ENCODE assay signal across 1 cellular context in the genomic region with DNA sequence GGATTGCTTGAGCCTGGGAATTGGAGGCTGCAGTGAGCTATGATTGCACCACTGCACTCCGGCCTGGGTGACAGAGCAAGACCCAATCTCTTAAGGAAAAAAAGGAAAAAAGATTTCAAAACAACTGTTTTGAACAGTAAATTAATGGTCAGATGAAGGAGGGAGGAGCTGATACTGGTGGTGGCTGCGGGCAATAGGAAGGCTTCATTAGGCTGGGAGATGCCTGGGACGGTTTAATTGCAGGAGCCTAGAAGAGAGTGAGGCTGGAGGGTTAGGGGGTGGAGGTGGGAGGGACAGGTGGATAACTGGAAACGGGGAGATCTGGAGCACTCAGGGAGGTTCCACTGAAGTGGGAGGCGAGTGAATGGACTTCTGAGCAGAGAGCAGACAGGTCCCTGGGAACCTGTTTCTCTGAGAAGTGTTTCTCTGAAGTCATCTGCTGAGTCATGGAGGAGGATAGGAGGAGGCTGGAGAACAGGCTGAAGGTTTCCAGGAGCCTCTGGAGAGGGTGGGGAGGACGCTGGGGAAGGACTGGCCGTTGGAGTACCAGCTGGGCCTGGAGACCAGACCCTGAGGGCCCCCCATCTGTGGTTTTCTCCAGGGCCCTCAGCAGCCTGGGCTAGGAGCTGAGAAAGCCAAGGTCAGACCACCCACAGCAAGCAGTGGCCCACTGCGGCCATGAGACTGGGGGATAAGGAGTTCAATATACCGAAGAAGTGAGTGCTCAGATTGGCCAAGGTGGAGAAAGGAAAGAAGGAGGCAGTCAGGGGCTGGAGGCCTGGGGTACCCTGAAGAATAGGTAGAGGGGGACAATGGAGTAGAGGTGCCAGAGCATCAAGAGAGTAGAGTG.
A peak's percentile ranks its signal among the peaks of the same experiment; 100 is the strongest.
TF ChIP-seq lines count a peak whose summit lies in the region.

No MANE protein-coding gene starts in this region.

TF ChIP-seq in HEK293, 187 proteins besides CTCF, POLR2A, EP300 and RAD21 (continued from another document):
- TF ChIP-seq, protein P1, sequence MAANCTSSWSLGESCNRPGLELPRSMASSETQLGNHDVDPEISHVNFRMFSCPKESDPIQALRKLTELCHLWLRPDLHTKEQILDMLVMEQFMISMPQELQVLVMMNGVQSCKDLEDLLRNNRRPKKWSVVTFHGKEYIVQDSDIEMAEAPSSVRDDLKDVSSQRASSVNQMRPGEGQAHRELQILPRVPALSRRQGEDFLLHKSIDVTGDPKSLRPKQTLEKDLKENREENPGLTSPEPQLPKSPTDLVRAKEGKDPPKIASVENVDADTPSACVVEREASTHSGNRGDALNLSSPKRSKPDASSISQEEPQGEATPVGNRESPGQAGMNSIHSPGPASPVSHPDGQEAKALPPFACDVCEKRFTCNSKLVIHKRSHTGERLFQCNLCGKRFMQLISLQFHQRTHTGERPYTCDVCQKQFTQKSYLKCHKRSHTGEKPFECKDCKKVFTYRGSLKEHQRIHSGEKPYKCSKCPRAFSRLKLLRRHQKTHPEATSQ (tag by site-specific recombination; IDR thresholded peaks at IDR 0.05), result no peak
- TF ChIP-seq, protein P2, sequence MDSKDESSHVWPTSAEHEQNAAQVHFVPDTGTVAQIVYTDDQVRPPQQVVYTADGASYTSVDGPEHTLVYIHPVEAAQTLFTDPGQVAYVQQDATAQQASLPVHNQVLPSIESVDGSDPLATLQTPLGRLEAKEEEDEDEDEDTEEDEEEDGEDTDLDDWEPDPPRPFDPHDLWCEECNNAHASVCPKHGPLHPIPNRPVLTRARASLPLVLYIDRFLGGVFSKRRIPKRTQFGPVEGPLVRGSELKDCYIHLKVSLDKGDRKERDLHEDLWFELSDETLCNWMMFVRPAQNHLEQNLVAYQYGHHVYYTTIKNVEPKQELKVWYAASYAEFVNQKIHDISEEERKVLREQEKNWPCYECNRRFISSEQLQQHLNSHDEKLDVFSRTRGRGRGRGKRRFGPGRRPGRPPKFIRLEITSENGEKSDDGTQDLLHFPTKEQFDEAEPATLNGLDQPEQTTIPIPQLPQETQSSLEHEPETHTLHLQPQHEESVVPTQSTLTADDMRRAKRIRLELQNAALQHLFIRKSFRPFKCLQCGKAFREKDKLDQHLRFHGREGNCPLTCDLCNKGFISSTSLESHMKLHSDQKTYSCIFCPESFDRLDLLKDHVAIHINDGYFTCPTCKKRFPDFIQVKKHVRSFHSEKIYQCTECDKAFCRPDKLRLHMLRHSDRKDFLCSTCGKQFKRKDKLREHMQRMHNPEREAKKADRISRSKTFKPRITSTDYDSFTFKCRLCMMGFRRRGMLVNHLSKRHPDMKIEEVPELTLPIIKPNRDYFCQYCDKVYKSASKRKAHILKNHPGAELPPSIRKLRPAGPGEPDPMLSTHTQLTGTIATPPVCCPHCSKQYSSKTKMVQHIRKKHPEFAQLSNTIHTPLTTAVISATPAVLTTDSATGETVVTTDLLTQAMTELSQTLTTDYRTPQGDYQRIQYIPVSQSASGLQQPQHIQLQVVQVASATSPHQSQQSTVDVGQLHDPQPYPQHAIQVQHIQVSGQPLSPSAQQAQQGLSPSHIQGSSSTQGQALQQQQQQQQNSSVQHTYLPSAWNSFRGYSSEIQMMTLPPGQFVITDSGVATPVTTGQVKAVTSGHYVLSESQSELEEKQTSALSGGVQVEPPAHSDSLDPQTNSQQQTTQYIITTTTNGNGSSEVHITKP (tag by site-specific recombination; IDR thresholded peaks at IDR 0.05), result 0 out of 2 replicates have a peak, but pooled peaks have one; percentile 15
- TF ChIP-seq SCRT1 (tag by site-specific recombination; IDR thresholded peaks at IDR 0.05; ENCODE audit: borderline replicate concordance) (no peak), ZNF214 (tag by site-specific recombination; IDR thresholded peaks at IDR 0.05; ENCODE audit: borderline replicate concordance) (no peak)
